In the genomic region with DNA sequence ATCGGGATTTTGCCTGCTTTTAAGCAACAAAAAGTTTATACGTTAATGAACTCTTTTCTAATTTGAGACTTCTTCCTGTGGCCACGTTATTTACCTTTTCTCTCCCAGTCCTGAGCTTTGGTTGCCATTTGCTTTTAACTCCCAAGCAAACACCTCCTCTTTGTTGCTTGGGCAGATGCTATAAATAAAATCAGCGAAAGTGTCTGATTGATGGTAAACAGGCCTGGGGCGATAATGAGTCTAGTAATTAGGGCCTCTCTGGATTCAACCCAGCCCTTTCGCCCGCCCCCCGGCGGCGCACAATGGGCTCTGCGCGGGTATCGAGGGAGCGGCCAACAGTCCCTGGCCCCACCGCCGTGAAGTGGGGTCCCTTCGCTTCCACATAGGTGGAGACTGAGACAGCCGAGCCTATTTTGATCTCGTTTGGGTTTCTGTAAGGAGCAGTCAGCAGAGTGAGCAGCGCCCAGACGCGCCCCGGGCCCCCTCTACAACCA, we compare ENCODE assay signal across 8 cellular contexts. TPM values are rescaled to one million over a fixed set of nuclear protein-coding genes. Genes with fewer than 3 reads are reported as not detected.
DNase-seq lines count a peak whose midpoint lies in the region; ATAC-seq and TF ChIP-seq lines count a peak whose summit lies in the region.

No MANE protein-coding gene starts in this region.

- intact Hi-C loops in Caco-2 (cut with micrococcal nuclease; ENCODE audit: unreplicated experiment) = loop anchor here (2.0 to 5.0 kb wide), 3 partner anchors 54 to 184 kb away; partner anchors contain the start of genes ELMOD2 and SCOC
- intact Hi-C loops in left ventricle myocardium superior (cut with micrococcal nuclease) = no loop called here

- H3K9me3 ChIP-seq in Caco-2 (no peaks in the 10 kb centered on the region), smooth muscle cell (replicated peaks; ENCODE audit: low read depth) (no peaks in the 10 kb centered on the region)

- H3K27me3 Mint-ChIP-seq in Caco-2 (ENCODE audit: insufficient read depth, unreplicated experiment) = peaks cover 17% of the 10 kb centered on the region

- H3K4me3 ChIP-seq in Caco-2 (ENCODE audit: low read depth, low read length) (peak overlapping the region; percentile 82), WI38 (ENCODE audit: low read depth, low read length) (peak overlapping the region; percentile 71), smooth muscle cell (peak overlapping the region; percentile 71)

- no peaks in the 10 kb centered on the region for H3F3A ChIP-seq in smooth muscle cell (ENCODE audit: low read depth)

- H3K27me3 ChIP-seq in Caco-2 (replicated peaks; ENCODE audit: control insufficient read depth, insufficient read depth, low read length) = no peaks in the 10 kb centered on the region
- H3K27me3 ChIP-seq in smooth muscle cell (ENCODE audit: low read depth) = peaks cover 41% of the 10 kb centered on the region

- peak overlapping the region; percentile 91 for H3K4me2 ChIP-seq in smooth muscle cell

- 11% methylated on average over 23 of the region's 23 CpGs for WGBS in smooth muscle cell (ENCODE audit: low lambda C conversion rate)

- peak; percentile 8 for ATAC-seq in GM21423 (IDR thresholded peaks at IDR 0.05; ENCODE audit: unreplicated experiment)
- ATAC-seq in left ventricle myocardium superior = peak; percentile 89
- ATAC-seq in HG03280 (IDR thresholded peaks at IDR 0.05; ENCODE audit: unreplicated experiment) = no peak

- no peak for DNase-seq in Caco-2
- DNase-seq in KG1 (lab: John Stamatoyannopoulos, UW) = peak; percentile 25
- DNase-seq in left ventricle myocardium superior = peak; percentile 73
- no peak for DNase-seq in smooth muscle cell (lab: John Stamatoyannopoulos, UW; ENCODE audit: unreplicated experiment)
- no peak for DNase-seq in globus pallidus (ENCODE audit: low spot score)

- no peak overlapping the region for H3K27ac Mint-ChIP-seq in Caco-2 (ENCODE audit: unreplicated experiment)

- no peak overlapping the region for H3K9ac ChIP-seq in smooth muscle cell (ENCODE audit: low read depth)

- H3K27ac ChIP-seq in smooth muscle cell (ENCODE audit: low read depth) = no peak overlapping the region

- peak overlapping the region; percentile 80 for H3K4me3 Mint-ChIP-seq in Caco-2 (ENCODE audit: unreplicated experiment)

- H3K4me1 ChIP-seq in Caco-2 (0 out of 2 replicates have a peak, but pooled peaks cover 4% of the 10 kb centered on the region), smooth muscle cell (ENCODE audit: low read depth) (peaks cover 7% of the 10 kb centered on the region)

- H3K36me3 ChIP-seq in Caco-2 (ENCODE audit: control insufficient read depth, insufficient read depth, low read length) (no peaks in the 10 kb centered on the region), smooth muscle cell (ENCODE audit: low read depth) (no peaks in the 10 kb centered on the region)

- H3K36me3 Mint-ChIP-seq in Caco-2 (ENCODE audit: insufficient read depth, unreplicated experiment) = no peaks in the 10 kb centered on the region

- no peaks in the 10 kb centered on the region for H3K4me1 Mint-ChIP-seq in Caco-2 (ENCODE audit: low read depth, unreplicated experiment)

- H3K9me3 Mint-ChIP-seq in Caco-2 (ENCODE audit: unreplicated experiment) = no peaks in the 10 kb centered on the region

- POLR2A ChIA-PET in Caco-2 (lab: Charles Lee) = interaction anchor here (0.6 to 1.5 kb wide), 3 partner anchors 12 to 54 kb away, joined by 3 to 6 read pairs (median 5); no protein-coding TSS in a partner anchor

- H4K20me1 ChIP-seq in smooth muscle cell (ENCODE audit: low read depth) = no peaks in the 10 kb centered on the region

- no peaks in the 10 kb centered on the region for H3K79me2 ChIP-seq in smooth muscle cell (ENCODE audit: low read depth)

- TF ChIP-seq CTCF in Caco-2 (IDR thresholded peaks at IDR 0.05; ENCODE audit: insufficient read depth in 1 of 2, low read depth in 1 of 2, low read length in 1 of 2, severe bottlenecking in 1 of 2, unreplicated experiment in 1 of 2) (peak in 1 of 2 experiments; percentile 20), WI38 (IDR thresholded peaks at IDR 0.05; ENCODE audit: low read depth, low read length) (no peak), smooth muscle cell (IDR thresholded peaks at IDR 0.05; ENCODE audit: borderline replicate concordance, insufficient read depth, poor library complexity, severe bottlenecking) (no peak)

- CTCF ChIA-PET in Caco-2 (lab: Charles Lee) = interaction anchor here (0.7 to 1.7 kb wide), 7 partner anchors 12 to 168 kb away, joined by 3 to 7 read pairs (median 5); partner anchors contain the start of genes ELMOD2 and SCOC

- H2AFZ ChIP-seq in smooth muscle cell (ENCODE audit: low read depth) = peak overlapping the region; percentile 78

- BruUV-seq in Caco-2 (replicated peaks; lab: Mats Ljungman, UMichigan) = no TSS peak

RNA-seq across cellular contexts. Expression of gene CLGN, which starts 0.8 kb away (rescaled TPM):
- 2.6 and 5.5 TPM in 2 replicates for total RNA-seq in Caco-2 (2022)
- total RNA-seq in left ventricle myocardium superior = 91.1 TPM
- total RNA-seq in smooth muscle cell = 0.85 and 2.9 TPM in 2 replicates
- polyA plus RNA-seq in smooth muscle cell = 0.42 and 1.0 TPM in 2 replicates

RNA-seq across cellular contexts. Expression of gene SCOC, which starts 53.2 kb away (rescaled TPM):
- total RNA-seq in Caco-2 (2022) (36.8 and 39.6 TPM in 2 replicates), left ventricle myocardium superior (76.9 TPM), smooth muscle cell (144 and 159 TPM in 2 replicates)
- polyA plus RNA-seq in smooth muscle cell = 76.8 and 86.7 TPM in 2 replicates

Comparison
In these comparisons a context has a peak if more than half of its experiments do, and no peak if none do; other contexts are left out.
1. DNase-seq: peak in KG1 (single experiment) and left ventricle myocardium superior (single experiment); none in Caco-2 (0 of 2), smooth muscle cell (single experiment) and globus pallidus (single experiment).
2. RNA of gene CLGN, which starts 0.8 kb away (total RNA-seq): 91.1 TPM in left ventricle myocardium superior (single experiment); 2.6 to 5.5 TPM in Caco-2 and 0.85 to 2.9 TPM in smooth muscle cell; every median in the first group is over 10 times any median in the second.
3. Peak in every context shown above with its lines, with median percentiles within 50 percentile points of each other: H3K4me3 ChIP-seq.